20 cellular contexts compared by ENCODE assay signal in genomic region chr1:195584870-195585624, GRCh38.
DNase-seq lines count a peak whose midpoint lies in the region; ATAC-seq, FAIRE-seq and TF ChIP-seq lines count a peak whose summit lies in the region.
"Had no signal": no experiment of that assay in that cellular context is flagged by ENCODE, and none has a peak within 500 bp of the region (broad histone marks: within the 10 kb centered on the region; RNA-seq: fewer than 3 reads in every experiment).

No MANE protein-coding gene starts in this region.

- H3K4me3 ChIP-seq in foreskin fibroblast (ENCODE audit: low read depth in 1 of 2, low read length in 2 of 2): no peak overlapping the region
- H3K4me3 ChIP-seq: hepatocyte, smooth muscle cell had no signal

- no peak overlapping the region for H3K4me3 Mint-ChIP-seq in stimulated activated memory B cell treated with anti-CD40 and anti-IgM and Interleukin-4, amounts not matched to agents 10 μg/mL and 1 μg/mL and 100 μg/mL, for 72 hours
- H3K4me3 Mint-ChIP-seq in natural killer cell treated with Interleukin-12 subunit alpha and Interleukin-12 subunit beta and Interleukin-15 and Interleukin-18, amount 100 ng/mL, for 72 hours: no peak overlapping the region
- H3K4me3 Mint-ChIP-seq: central memory CD8-positive, alpha-beta T cell; nephron progenitor cell had no signal

- H3K27me3 Mint-ChIP-seq in stimulated activated memory B cell treated with anti-CD40 and anti-IgM and Interleukin-4, amounts not matched to agents 10 μg/mL and 1 μg/mL and 100 μg/mL, for 72 hours: no peaks in the 10 kb centered on the region
- no peaks in the 10 kb centered on the region for H3K27me3 Mint-ChIP-seq in natural killer cell treated with Interleukin-12 subunit alpha and Interleukin-12 subunit beta and Interleukin-15 and Interleukin-18, amount 100 ng/mL, for 72 hours
- H3K27me3 Mint-ChIP-seq: central memory CD8-positive, alpha-beta T cell; progenitor cell of endocrine pancreas had no signal

- H3K27ac Mint-ChIP-seq in stimulated activated memory B cell treated with anti-CD40 and anti-IgM and Interleukin-4, amounts not matched to agents 10 μg/mL and 1 μg/mL and 100 μg/mL, for 72 hours: no peak overlapping the region
- no peak overlapping the region for H3K27ac Mint-ChIP-seq in natural killer cell treated with Interleukin-12 subunit alpha and Interleukin-12 subunit beta and Interleukin-15 and Interleukin-18, amount 100 ng/mL, for 72 hours
- H3K27ac Mint-ChIP-seq: nephron progenitor cell, progenitor cell of endocrine pancreas had no signal

- H3K9me3 Mint-ChIP-seq in stimulated activated memory B cell treated with anti-CD40 and anti-IgM and Interleukin-4, amounts not matched to agents 10 μg/mL and 1 μg/mL and 100 μg/mL, for 72 hours: peaks cover 3% of the 10 kb centered on the region
- peaks cover 22% of the 10 kb centered on the region for H3K9me3 Mint-ChIP-seq in natural killer cell treated with Interleukin-12 subunit alpha and Interleukin-12 subunit beta and Interleukin-15 and Interleukin-18, amount 100 ng/mL, for 72 hours
- H3K9me3 Mint-ChIP-seq: nephron progenitor cell had no signal

- no peaks in the 10 kb centered on the region for H3K36me3 Mint-ChIP-seq in stimulated activated memory B cell treated with anti-CD40 and anti-IgM and Interleukin-4, amounts not matched to agents 10 μg/mL and 1 μg/mL and 100 μg/mL, for 72 hours
- H3K36me3 Mint-ChIP-seq in natural killer cell treated with Interleukin-12 subunit alpha and Interleukin-12 subunit beta and Interleukin-15 and Interleukin-18, amount 100 ng/mL, for 72 hours: peaks cover 9% of the 10 kb centered on the region

- no peaks in the 10 kb centered on the region for H3K4me1 Mint-ChIP-seq in stimulated activated memory B cell treated with anti-CD40 and anti-IgM and Interleukin-4, amounts not matched to agents 10 μg/mL and 1 μg/mL and 100 μg/mL, for 72 hours
- H3K4me1 Mint-ChIP-seq in natural killer cell treated with Interleukin-12 subunit alpha and Interleukin-12 subunit beta and Interleukin-15 and Interleukin-18, amount 100 ng/mL, for 72 hours (ENCODE audit: low read depth in 2 of 2): no peaks in the 10 kb centered on the region
- H3K4me1 Mint-ChIP-seq: central memory CD8-positive, alpha-beta T cell; nephron progenitor cell had no signal

- peak; percentile 44 for FAIRE-seq in RCC 7860 (lab: Jason Lieb, UNC)
- FAIRE-seq: GM18507 had no signal

- DNase-seq in NCI-H82 (lab: John Stamatoyannopoulos, UW) (peak; percentile 19), NCI-H82 treated with DMSO at 0.1 percent for 48 hours (lab: John Stamatoyannopoulos, UW; ENCODE audit: unreplicated experiment) (no peak), RCC 7860 (ENCODE audit: low spot score) (peak; percentile 69), foreskin fibroblast (peak; percentile 64 to 67), H4 (ENCODE audit: low spot score) (no peak), activated T-cell treated with anti-CD3 and anti-CD28 coated beads for 4 hours (no peak)
- no peak for DNase-seq in natural killer cell treated with Interleukin-12 subunit alpha and Interleukin-12 subunit beta and Interleukin-15 and Interleukin-18, amount 100 ng/mL, for 72 hours (ENCODE audit: low spot score)
- DNase-seq: activated CD4-positive, alpha-beta T cell treated with anti-CD3 and anti-CD28 coated beads, Interleukin-2, amount 50 U/mL, for 1 hour; amniotic stem cell; Kasumi-1; kidney; nephron progenitor cell; stimulated activated CD4-positive, alpha-beta T cell treated with anti-CD3 and anti-CD28 coated beads, Interleukin-4, amount 100 ng/mL, for 4 hours; SW 1271 had no signal

- no peak for TF ChIP-seq CTCF in foreskin fibroblast (IDR thresholded peaks at IDR 0.05; ENCODE audit: low read depth, low read length)

- no peak for ATAC-seq in stimulated activated memory B cell treated with anti-CD40 and anti-IgM and Interleukin-4, amounts not matched to agents 10 μg/mL and 1 μg/mL and 100 μg/mL, for 72 hours
- no peak for ATAC-seq in natural killer cell treated with Interleukin-12 subunit alpha and Interleukin-12 subunit beta and Interleukin-15 and Interleukin-18, amount 100 ng/mL, for 72 hours

Comparison
In these comparisons a context has a peak if more than half of its experiments do, and no peak if none do; other contexts are left out.
1. DNase-seq: peak in NCI-H82 (single experiment), RCC 7860 (single experiment) and foreskin fibroblast (2 of 2); none in NCI-H82 treated with DMSO at 0.1 percent for 48 hours (single experiment), H4 (single experiment), natural killer cell treated with Interleukin-12 subunit alpha and Interleukin-12 subunit beta and Interleukin-15 and Interleukin-18, amount 100 ng/mL, for 72 hours (single experiment) and activated T-cell treated with anti-CD3 and anti-CD28 coated beads for 4 hours (single experiment).